In genomic region chr1:202104073-202104472, GRCh38 we compare ENCODE assay signal across 18 cellular contexts. TPM values are rescaled to one million over a fixed set of nuclear protein-coding genes. Genes with fewer than 3 reads are reported as not detected.
"Had no signal": no experiment of that assay in that cellular context is flagged by ENCODE, and none has a peak within 500 bp of the region (broad histone marks: within the 10 kb centered on the region; RNA-seq: fewer than 3 reads in every experiment).

No MANE protein-coding gene starts in this region.

- H3K27me3 Mint-ChIP-seq: activated naive CD8-positive, alpha-beta T cell treated with anti-CD3 and anti-CD28 coated beads, Interleukin-2, amount 50 U/mL, for 24 hours; stimulated activated naive CD8-positive, alpha-beta T cell treated with anti-CD3 and anti-CD28 coated beads, Interleukin-15, amount 100 ng/mL, for 72 hours had no signal

- H3K27ac Mint-ChIP-seq: activated naive CD4-positive, alpha-beta T cell treated with anti-CD3 and anti-CD28 coated beads for 36 hours; activated naive CD8-positive, alpha-beta T cell treated with anti-CD3 and anti-CD28 coated beads, Interleukin-2, amount 50 U/mL, for 24 hours; activated T-helper 2 cell treated with anti-CD3 and anti-CD28 coated beads, Interferon-gamma antibody, Interleukin-2, Interleukin-4, amounts not matched to agents 10 μg/mL and 5 μg/mL and 100 μg/mL, durations not matched to agents 14 hours and 24 hours and 36 hours; memory B cell; stimulated activated naive CD8-positive, alpha-beta T cell treated with anti-CD3 and anti-CD28 coated beads, Interleukin-15, amount 100 ng/mL, for 72 hours had no signal

- H3K36me3 ChIP-seq: breast epithelium, right lobe of liver had no signal

- H3K4me3 ChIP-seq: breast epithelium, right lobe of liver had no signal

- DNase-seq: activated CD4-positive, alpha-beta T cell treated with anti-CD3 and anti-CD28 coated beads, Interleukin-2, amount 50 U/mL, for 48 hours; activated naive CD4-positive, alpha-beta T cell treated with anti-CD3 and anti-CD28 coated beads for 36 hours; activated naive CD8-positive, alpha-beta T cell treated with anti-CD3 and anti-CD28 coated beads, Interleukin-2, amount 50 U/mL, for 24 hours; activated T-cell treated with anti-CD3 and anti-CD28 coated beads, Interleukin-2, amount 50 U/mL, for 1 hour; aorta; dermis blood vessel endothelial cell; left ventricle myocardium superior; right lobe of liver; stimulated activated naive CD8-positive, alpha-beta T cell treated with anti-CD3 and anti-CD28 coated beads, Interleukin-15, amount 100 ng/mL, for 72 hours had no signal

- H3K4me1 Mint-ChIP-seq: activated naive CD8-positive, alpha-beta T cell treated with anti-CD3 and anti-CD28 coated beads, Interleukin-2, amount 50 U/mL, for 24 hours; memory B cell; stimulated activated naive CD8-positive, alpha-beta T cell treated with anti-CD3 and anti-CD28 coated beads, Interleukin-15, amount 100 ng/mL, for 72 hours had no signal

- H3K36me3 Mint-ChIP-seq: memory B cell had no signal

- H3K9me3 Mint-ChIP-seq: activated naive CD4-positive, alpha-beta T cell treated with anti-CD3 and anti-CD28 coated beads for 36 hours; activated naive CD8-positive, alpha-beta T cell treated with anti-CD3 and anti-CD28 coated beads, Interleukin-2, amount 50 U/mL, for 24 hours; activated T-helper 2 cell treated with anti-CD3 and anti-CD28 coated beads, Interferon-gamma antibody, Interleukin-2, Interleukin-4, amounts not matched to agents 10 μg/mL and 5 μg/mL and 100 μg/mL, durations not matched to agents 14 hours and 24 hours and 36 hours; memory B cell; neural crest cell; stimulated activated naive CD8-positive, alpha-beta T cell treated with anti-CD3 and anti-CD28 coated beads, Interleukin-15, amount 100 ng/mL, for 72 hours had no signal

- H3K27me3 ChIP-seq: breast epithelium, right lobe of liver had no signal

- H3K9me3 ChIP-seq: breast epithelium, right lobe of liver had no signal

- ATAC-seq: activated naive CD8-positive, alpha-beta T cell treated with anti-CD3 and anti-CD28 coated beads, Interleukin-2, amount 50 U/mL, for 24 hours; left ventricle myocardium superior; right lobe of liver; stimulated activated naive CD8-positive, alpha-beta T cell treated with anti-CD3 and anti-CD28 coated beads, Interleukin-15, amount 100 ng/mL, for 72 hours had no signal

- H3K4me3 Mint-ChIP-seq: activated naive CD4-positive, alpha-beta T cell treated with anti-CD3 and anti-CD28 coated beads for 36 hours; activated naive CD8-positive, alpha-beta T cell treated with anti-CD3 and anti-CD28 coated beads, Interleukin-2, amount 50 U/mL, for 24 hours; memory B cell; neural crest cell; stimulated activated naive CD8-positive, alpha-beta T cell treated with anti-CD3 and anti-CD28 coated beads, Interleukin-15, amount 100 ng/mL, for 72 hours had no signal

- H3K27ac ChIP-seq: right lobe of liver, VCaP had no signal

RNA-seq across cellular contexts. Expression of gene GPR37L1, which starts 18.6 kb away (rescaled TPM):
- total RNA-seq: activated naive CD4-positive, alpha-beta T cell treated with anti-CD3 and anti-CD28 coated beads for 36 hours; activated T-helper 2 cell treated with anti-CD3 and anti-CD28 coated beads, Interferon-gamma antibody, Interleukin-2, Interleukin-4, amounts not matched to agents 10 μg/mL and 5 μg/mL and 100 μg/mL, durations not matched to agents 14 hours and 24 hours and 36 hours; breast epithelium; dermis blood vessel endothelial cell; myocyte; osteocyte; pulmonary artery endothelial cell; T-helper 1 cell treated with Interleukin-12 subunit alpha and Interleukin-12 subunit beta and Interleukin-4 antibody, amounts not matched to agents 30 ng/mL and 1 ng/mL, for 36 hours had no signal
- polyA plus RNA-seq: aorta had no signal

RNA-seq across cellular contexts. Expression of gene PTPN7, which starts 56.3 kb away (rescaled TPM):
- total RNA-seq: myocyte, neural crest cell, osteocyte had no signal
